1 cellular context compared by ENCODE assay signal in the genomic region with DNA sequence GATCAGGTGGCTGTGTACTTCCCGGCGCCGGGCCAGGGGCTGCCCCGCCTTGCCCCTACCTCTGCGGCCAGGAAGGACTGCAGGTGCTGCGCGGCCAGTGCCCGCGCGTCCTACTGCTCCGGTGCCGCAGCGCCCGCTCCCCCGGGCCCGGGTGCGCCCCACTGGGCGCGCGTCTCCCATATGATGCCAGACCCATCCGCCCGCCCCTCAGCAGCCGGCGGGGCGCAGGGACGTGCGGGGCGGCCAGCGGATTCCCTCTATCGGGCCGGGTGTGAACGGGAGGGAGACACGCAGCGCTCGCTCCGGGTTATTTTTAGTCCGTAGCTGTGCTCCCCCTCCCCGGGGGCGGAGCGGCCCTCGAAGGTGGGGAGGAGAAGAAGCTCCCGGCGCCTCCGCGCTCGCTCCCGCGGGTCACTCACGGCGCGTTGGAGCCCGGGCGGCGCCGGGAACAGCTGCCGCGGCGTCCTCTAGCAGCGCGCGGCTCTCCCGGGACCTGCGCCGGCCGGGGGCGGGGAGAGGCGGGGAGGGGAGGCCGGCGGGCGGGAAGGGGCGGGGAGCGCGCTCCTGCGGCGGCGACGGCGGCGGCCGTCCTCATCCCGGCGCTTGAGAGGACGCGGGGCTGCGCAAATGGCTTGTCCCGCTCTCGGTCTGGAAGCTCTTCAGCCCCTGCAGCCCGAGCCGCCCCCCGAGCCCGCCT.
TF ChIP-seq lines count a peak whose summit lies in the region.

No MANE protein-coding gene starts in this region.

TF ChIP-seq in SK-N-SH treated with all-trans-retinoic acid at 6 μM for 48 hours, 23 proteins besides CTCF, POLR2A, EP300 and RAD21 (continued from another document):
- TF ChIP-seq ESRRG (CRISPR knock-in tag; IDR thresholded peaks at IDR 0.05) (no peak), BACH2 (CRISPR knock-in tag; IDR thresholded peaks at IDR 0.05; ENCODE audit: borderline replicate concordance) (no peak), ARNTL (CRISPR knock-in tag; IDR thresholded peaks at IDR 0.05; ENCODE audit: borderline replicate concordance, low read depth) (no peak), ZNF8 (CRISPR knock-in tag; IDR thresholded peaks at IDR 0.05) (no peak), SNAI2 (CRISPR knock-in tag; IDR thresholded peaks at IDR 0.05) (no peak), ZC3H10 (CRISPR knock-in tag; IDR thresholded peaks at IDR 0.05) (no peak)
- TF ChIP-seq, protein P1, sequence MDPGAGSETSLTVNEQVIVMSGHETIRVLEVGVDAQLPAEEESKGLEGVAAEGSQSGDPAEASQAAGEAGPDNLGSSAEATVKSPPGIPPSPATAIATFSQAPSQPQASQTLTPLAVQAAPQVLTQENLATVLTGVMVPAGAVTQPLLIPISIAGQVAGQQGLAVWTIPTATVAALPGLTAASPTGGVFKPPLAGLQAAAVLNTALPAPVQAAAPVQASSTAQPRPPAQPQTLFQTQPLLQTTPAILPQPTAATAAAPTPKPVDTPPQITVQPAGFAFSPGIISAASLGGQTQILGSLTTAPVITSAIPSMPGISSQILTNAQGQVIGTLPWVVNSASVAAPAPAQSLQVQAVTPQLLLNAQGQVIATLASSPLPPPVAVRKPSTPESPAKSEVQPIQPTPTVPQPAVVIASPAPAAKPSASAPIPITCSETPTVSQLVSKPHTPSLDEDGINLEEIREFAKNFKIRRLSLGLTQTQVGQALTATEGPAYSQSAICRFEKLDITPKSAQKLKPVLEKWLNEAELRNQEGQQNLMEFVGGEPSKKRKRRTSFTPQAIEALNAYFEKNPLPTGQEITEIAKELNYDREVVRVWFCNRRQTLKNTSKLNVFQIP (CRISPR knock-in tag; IDR thresholded peaks at IDR 0.05; ENCODE audit: borderline replicate concordance, low read depth), result no peak
